17 cellular contexts compared by ENCODE assay signal in the genomic region with DNA sequence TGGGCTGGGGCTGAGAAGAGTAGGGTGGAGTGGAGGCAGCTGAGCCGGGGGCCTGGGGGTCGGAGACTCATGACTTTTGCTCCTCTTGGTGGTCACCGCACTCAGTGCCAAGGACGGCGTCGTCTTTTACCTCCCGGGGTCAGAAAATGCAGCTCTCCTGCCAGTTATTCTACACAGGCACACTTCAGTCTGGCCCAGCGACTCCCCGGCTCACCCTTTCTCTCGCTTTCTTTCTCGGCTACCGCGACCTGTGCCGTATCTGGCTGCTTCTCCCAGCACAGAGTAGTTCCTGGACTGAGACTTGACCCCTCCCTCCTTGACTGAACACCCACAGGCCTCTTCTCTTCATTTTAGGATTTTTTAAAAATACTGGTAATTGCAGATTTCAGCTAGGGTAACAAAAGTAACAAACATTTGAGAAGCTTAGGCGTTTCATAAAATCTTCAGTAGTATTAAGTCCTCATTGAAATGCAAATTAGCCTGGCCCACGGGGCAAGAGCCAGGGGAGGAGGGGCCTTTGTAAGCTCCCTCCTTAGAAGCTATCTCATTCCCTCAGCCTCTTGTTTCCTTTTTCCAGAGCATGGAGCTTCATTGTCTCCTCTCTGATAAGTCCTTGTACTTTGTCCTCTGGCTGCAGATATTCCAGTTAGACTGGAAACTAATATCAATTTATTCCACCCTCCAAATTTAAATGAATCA. TPM values are rescaled to one million over a fixed set of nuclear protein-coding genes. Genes with fewer than 3 reads are reported as not detected.
DNase-seq lines count a peak whose midpoint lies in the region; ATAC-seq and FAIRE-seq lines count a peak whose summit lies in the region.
"Had no signal": no experiment of that assay in that cellular context is flagged by ENCODE, and none has a peak within 500 bp of the region (broad histone marks: within the 10 kb centered on the region; RNA-seq: fewer than 3 reads in every experiment).

No MANE protein-coding gene starts in this region.

- peaks cover 0 to 30% (median 4%) of the 10 kb centered on the region in 4 donors for H3K4me1 Mint-ChIP-seq in CD4-positive, CD25-positive, alpha-beta regulatory T cell
- H3K4me1 Mint-ChIP-seq in activated naive CD8-positive, alpha-beta T cell treated with anti-CD3 and anti-CD28 coated beads for 36 hours: peaks cover 9% of the 10 kb centered on the region

- ATAC-seq in CD4-positive, CD25-positive, alpha-beta regulatory T cell (ENCODE audit: low read depth in 2 of 2): no peak
- ATAC-seq in HG03565 (IDR thresholded peaks at IDR 0.05; ENCODE audit: unreplicated experiment) (no peak), GM18870 (IDR thresholded peaks at IDR 0.05; ENCODE audit: unreplicated experiment) (no peak)

- no peaks in the 10 kb centered on the region for H3K9me3 ChIP-seq in CD4-positive, CD25-positive, alpha-beta regulatory T cell (ENCODE audit: control insufficient read depth in 2 of 2, low read length in 2 of 2)
- H3K9me3 ChIP-seq: breast epithelium, MG63 had no signal

- H3K4me1 ChIP-seq in CD4-positive, CD25-positive, alpha-beta regulatory T cell (ENCODE audit: control insufficient read depth, insufficient read depth, low read length, poor library complexity, severe bottlenecking): peaks cover 16% of the 10 kb centered on the region
- H3K4me1 ChIP-seq: breast epithelium had no signal

- peaks cover 19% of the 10 kb centered on the region for H3K27me3 ChIP-seq in CD4-positive, CD25-positive, alpha-beta regulatory T cell (ENCODE audit: control insufficient read depth, insufficient read depth, low read length)
- peaks cover 38% of the 10 kb centered on the region for H3K27me3 ChIP-seq in H7 (ENCODE audit: control insufficient read depth, insufficient read depth, low read length)

- H3K4me3 ChIP-seq in CD4-positive, CD25-positive, alpha-beta regulatory T cell (ENCODE audit: low read depth, low read length): no peak overlapping the region
- peak overlapping the region; percentile 49 for H3K4me3 ChIP-seq in H7 (ENCODE audit: insufficient read depth, low read depth, low read length)
- H3K4me3 ChIP-seq: breast epithelium, MG63 had no signal

- H3K36me3 Mint-ChIP-seq in CD4-positive, CD25-positive, alpha-beta regulatory T cell: no peaks in the 10 kb centered on the region
- H3K36me3 Mint-ChIP-seq in activated naive CD8-positive, alpha-beta T cell treated with anti-CD3 and anti-CD28 coated beads for 36 hours: peaks cover 4% of the 10 kb centered on the region

- peaks cover 66% of the 10 kb centered on the region for H3K27me3 Mint-ChIP-seq in CD4-positive, CD25-positive, alpha-beta regulatory T cell
- H3K27me3 Mint-ChIP-seq in activated naive CD8-positive, alpha-beta T cell treated with anti-CD3 and anti-CD28 coated beads for 36 hours: peaks cover 53% of the 10 kb centered on the region

- peak overlapping the region in 3 of 4 donors; percentile 4 to 58 (median 27) for H3K4me3 Mint-ChIP-seq in CD4-positive, CD25-positive, alpha-beta regulatory T cell
- peak overlapping the region; percentile 29 for H3K4me3 Mint-ChIP-seq in activated naive CD8-positive, alpha-beta T cell treated with anti-CD3 and anti-CD28 coated beads for 36 hours

- H3K27ac ChIP-seq in CD4-positive, CD25-positive, alpha-beta regulatory T cell (ENCODE audit: insufficient read depth, low read length, poor library complexity, severe bottlenecking): no peak overlapping the region
- H3K27ac ChIP-seq: breast epithelium had no signal

- H3K27ac Mint-ChIP-seq in CD4-positive, CD25-positive, alpha-beta regulatory T cell: no peak overlapping the region
- H3K27ac Mint-ChIP-seq in activated naive CD8-positive, alpha-beta T cell treated with anti-CD3 and anti-CD28 coated beads for 36 hours: no peak overlapping the region

- DNase-seq in CD4-positive, CD25-positive, alpha-beta regulatory T cell: no peak
- peak; percentile 83 for DNase-seq in H7
- DNase-seq in activated naive CD8-positive, alpha-beta T cell treated with anti-CD3 and anti-CD28 coated beads for 36 hours: no peak
- DNase-seq in iPS-NIHi7 (ENCODE audit: extremely low spot score): peak; percentile 57
- DNase-seq in frontal cortex (ENCODE audit: low spot score in 2 of 2): no peak
- DNase-seq: activated CD8-positive, alpha-beta memory T cell treated with anti-CD3 and anti-CD28 coated beads for 24 hours; activated gamma-delta T cell treated with Interleukin-2 at 50 U/mL for 16 hours; effector CD8-positive, alpha-beta T cell; SIG-M5 had no signal

- no peaks in the 10 kb centered on the region for H3K36me3 ChIP-seq in CD4-positive, CD25-positive, alpha-beta regulatory T cell (ENCODE audit: control insufficient read depth, insufficient read depth, low read length)
- no peaks in the 10 kb centered on the region for H3K36me3 ChIP-seq in H7 (replicated peaks; ENCODE audit: control insufficient read depth, insufficient read depth, low read length)
- H3K36me3 ChIP-seq: breast epithelium, MG63 had no signal

- H3K9me3 Mint-ChIP-seq in CD4-positive, CD25-positive, alpha-beta regulatory T cell: peaks cover 0 to 4% (median 0%) of the 10 kb centered on the region in 7 donors
- peaks cover 2% of the 10 kb centered on the region for H3K9me3 Mint-ChIP-seq in activated naive CD8-positive, alpha-beta T cell treated with anti-CD3 and anti-CD28 coated beads for 36 hours

- no peak for FAIRE-seq in frontal cortex (lab: Jason Lieb, UNC)
- FAIRE-seq: keratinocyte, TTC549 had no signal

RNA-seq across cellular contexts. Expression of gene PRLHR, which starts 1.1 kb away (rescaled TPM):
- total RNA-seq in CD4-positive, CD25-positive, alpha-beta regulatory T cell: not detected
- polyA plus RNA-seq in CD4-positive, CD25-positive, alpha-beta regulatory T cell: not detected
- total RNA-seq in H7 (2014; rRNA removed; shearing (Covaris generic)): not detected in 2 replicates
- total RNA-seq in activated naive CD8-positive, alpha-beta T cell treated with anti-CD3 and anti-CD28 coated beads for 36 hours: not detected
- total RNA-seq in frontal cortex: 2.4 TPM
- total RNA-seq: breast epithelium, fibroblast of villous mesenchyme, posterior vena cava had no signal
- polyA plus RNA-seq: keratinocyte had no signal

Comparison
In these comparisons a context has a peak if more than half of its experiments do, and no peak if none do; other contexts are left out.
1. DNase-seq: peak in H7 (single experiment) and iPS-NIHi7 (single experiment); none in CD4-positive, CD25-positive, alpha-beta regulatory T cell (0 of 3), activated naive CD8-positive, alpha-beta T cell treated with anti-CD3 and anti-CD28 coated beads for 36 hours (single experiment) and frontal cortex (0 of 2).